ENCODE assay signal across 1 cellular context in the genomic region with DNA sequence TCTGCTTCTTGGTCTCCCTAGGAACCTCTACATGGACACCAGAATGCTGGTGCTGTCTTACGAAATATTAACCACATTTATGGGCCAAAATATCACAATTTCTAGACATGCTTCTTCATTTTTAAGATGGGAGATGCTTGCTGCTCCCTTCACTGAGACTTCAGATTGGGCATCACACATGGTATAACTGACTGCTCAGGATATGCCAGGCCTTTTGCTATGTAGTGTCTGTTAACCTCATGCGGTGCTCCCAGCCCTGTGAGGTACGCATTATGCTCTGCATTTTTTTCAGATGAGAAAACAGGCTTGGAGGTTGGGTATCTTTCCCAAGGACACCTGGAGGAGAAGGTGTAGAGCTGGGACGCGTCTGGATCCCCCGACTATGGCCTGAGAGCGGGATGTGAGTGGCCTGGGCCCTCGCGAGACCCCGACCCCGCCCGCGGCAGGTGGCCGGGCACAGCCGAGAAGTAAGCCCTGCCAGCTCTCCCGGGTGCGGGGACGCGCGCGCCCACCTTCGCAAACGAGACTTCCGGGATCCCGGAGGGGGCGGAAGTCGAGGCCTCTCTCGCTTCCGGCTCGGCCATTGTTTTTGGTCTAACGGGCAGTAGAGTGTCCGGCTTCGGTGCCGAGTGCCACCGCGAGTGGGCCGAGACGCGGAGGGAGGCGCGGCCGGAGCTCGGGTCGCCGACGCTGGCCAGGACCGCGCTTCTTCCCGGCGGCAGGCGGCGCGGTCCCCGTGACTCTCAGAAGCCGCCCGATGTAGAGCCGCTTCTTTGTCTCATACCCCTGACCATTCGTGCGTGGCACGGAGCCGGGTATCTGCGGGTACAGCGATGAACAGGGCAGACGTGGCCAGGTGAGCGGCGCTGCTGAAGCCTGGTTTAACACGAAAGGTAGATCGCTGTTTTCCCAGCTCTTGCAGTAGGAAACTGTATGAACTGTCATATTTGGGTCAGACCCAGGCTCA.
TF ChIP-seq lines count a peak whose summit lies in the region.

Gene ZKSCAN7, plus strand, starts transcription at position 568 of the 967 bp plus-strand sequence. CDS start 1,855 bp downstream, outside the sequence.

TF ChIP-seq in HepG2, 621 proteins besides CTCF, POLR2A, EP300 and RAD21 (continued from another document and continues in another):
- TF ChIP-seq STAG1 (CRISPR knock-in tag; IDR thresholded peaks at IDR 0.05) = no peak
- no peak for TF ChIP-seq NONO (IDR thresholded peaks at IDR 0.05)
- TF ChIP-seq NONO (CRISPR knock-in tag; conservative IDR thresholded peaks at IDR 0.05) = no peak
- TF ChIP-seq ZNF501 (CRISPR knock-in tag; IDR thresholded peaks at IDR 0.05) = peak; percentile 40
- no peak for TF ChIP-seq FOXK1 (CRISPR knock-in tag; IDR thresholded peaks at IDR 0.05; ENCODE audit: borderline replicate concordance, low read depth)
- no peak for TF ChIP-seq ZNF569 (CRISPR knock-in tag; IDR thresholded peaks at IDR 0.05; ENCODE audit: borderline replicate concordance)
- TF ChIP-seq EHMT2 (IDR thresholded peaks at IDR 0.05; ENCODE audit: borderline replicate concordance, low read depth, low read length) = peak; percentile 86
- no peak for TF ChIP-seq ZFP36L2 (CRISPR knock-in tag; IDR thresholded peaks at IDR 0.05)
- TF ChIP-seq RERE (CRISPR knock-in tag; IDR thresholded peaks at IDR 0.05; ENCODE audit: low read depth) = no peak
- TF ChIP-seq, protein P1, sequence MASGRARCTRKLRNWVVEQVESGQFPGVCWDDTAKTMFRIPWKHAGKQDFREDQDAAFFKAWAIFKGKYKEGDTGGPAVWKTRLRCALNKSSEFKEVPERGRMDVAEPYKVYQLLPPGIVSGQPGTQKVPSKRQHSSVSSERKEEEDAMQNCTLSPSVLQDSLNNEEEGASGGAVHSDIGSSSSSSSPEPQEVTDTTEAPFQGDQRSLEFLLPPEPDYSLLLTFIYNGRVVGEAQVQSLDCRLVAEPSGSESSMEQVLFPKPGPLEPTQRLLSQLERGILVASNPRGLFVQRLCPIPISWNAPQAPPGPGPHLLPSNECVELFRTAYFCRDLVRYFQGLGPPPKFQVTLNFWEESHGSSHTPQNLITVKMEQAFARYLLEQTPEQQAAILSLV (CRISPR knock-in tag; IDR thresholded peaks at IDR 0.05; ENCODE audit: borderline replicate concordance) = no peak
- TF ChIP-seq, protein P2, sequence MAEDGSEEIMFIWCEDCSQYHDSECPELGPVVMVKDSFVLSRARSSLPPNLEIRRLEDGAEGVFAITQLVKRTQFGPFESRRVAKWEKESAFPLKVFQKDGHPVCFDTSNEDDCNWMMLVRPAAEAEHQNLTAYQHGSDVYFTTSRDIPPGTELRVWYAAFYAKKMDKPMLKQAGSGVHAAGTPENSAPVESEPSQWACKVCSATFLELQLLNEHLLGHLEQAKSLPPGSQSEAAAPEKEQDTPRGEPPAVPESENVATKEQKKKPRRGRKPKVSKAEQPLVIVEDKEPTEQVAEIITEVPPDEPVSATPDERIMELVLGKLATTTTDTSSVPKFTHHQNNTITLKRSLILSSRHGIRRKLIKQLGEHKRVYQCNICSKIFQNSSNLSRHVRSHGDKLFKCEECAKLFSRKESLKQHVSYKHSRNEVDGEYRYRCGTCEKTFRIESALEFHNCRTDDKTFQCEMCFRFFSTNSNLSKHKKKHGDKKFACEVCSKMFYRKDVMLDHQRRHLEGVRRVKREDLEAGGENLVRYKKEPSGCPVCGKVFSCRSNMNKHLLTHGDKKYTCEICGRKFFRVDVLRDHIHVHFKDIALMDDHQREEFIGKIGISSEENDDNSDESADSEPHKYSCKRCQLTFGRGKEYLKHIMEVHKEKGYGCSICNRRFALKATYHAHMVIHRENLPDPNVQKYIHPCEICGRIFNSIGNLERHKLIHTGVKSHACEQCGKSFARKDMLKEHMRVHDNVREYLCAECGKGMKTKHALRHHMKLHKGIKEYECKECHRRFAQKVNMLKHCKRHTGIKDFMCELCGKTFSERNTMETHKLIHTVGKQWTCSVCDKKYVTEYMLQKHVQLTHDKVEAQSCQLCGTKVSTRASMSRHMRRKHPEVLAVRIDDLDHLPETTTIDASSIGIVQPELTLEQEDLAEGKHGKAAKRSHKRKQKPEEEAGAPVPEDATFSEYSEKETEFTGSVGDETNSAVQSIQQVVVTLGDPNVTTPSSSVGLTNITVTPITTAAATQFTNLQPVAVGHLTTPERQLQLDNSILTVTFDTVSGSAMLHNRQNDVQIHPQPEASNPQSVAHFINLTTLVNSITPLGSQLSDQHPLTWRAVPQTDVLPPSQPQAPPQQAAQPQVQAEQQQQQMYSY (CRISPR knock-in tag; IDR thresholded peaks at IDR 0.05) = no peak
- peak; percentile 53; the same call in 1 of the 2 replicates for TF ChIP-seq ZNF556 (CRISPR knock-in tag; IDR thresholded peaks at IDR 0.05; ENCODE audit: borderline replicate concordance)
- TF ChIP-seq FOSL2 (CRISPR knock-in tag; IDR thresholded peaks at IDR 0.05) = no peak
- TF ChIP-seq SYNCRIP (IDR thresholded peaks at IDR 0.05; ENCODE audit: insufficient read depth, low read depth, low read length) = no peak
- TF ChIP-seq ZNF101 (CRISPR knock-in tag; IDR thresholded peaks at IDR 0.05; ENCODE audit: borderline replicate concordance, low read depth) = no peak
- no peak for TF ChIP-seq XRCC5 (optimal IDR thresholded peaks at IDR 0.05; ENCODE audit: low read length)
- TF ChIP-seq HIC2 (CRISPR knock-in tag; IDR thresholded peaks at IDR 0.05; ENCODE audit: low read depth) = 0 out of 2 replicates have a peak, but pooled peaks have one; percentile 34
- TF ChIP-seq ZNF567 (CRISPR knock-in tag; IDR thresholded peaks at IDR 0.05; ENCODE audit: borderline replicate concordance) = no peak
- no peak for TF ChIP-seq ZNF136 (CRISPR knock-in tag; IDR thresholded peaks at IDR 0.05; ENCODE audit: low read depth)
- no peak for TF ChIP-seq NFYC (CRISPR knock-in tag; IDR thresholded peaks at IDR 0.05)
- no peak for TF ChIP-seq TBP (CRISPR knock-in tag; IDR thresholded peaks at IDR 0.05)
- TF ChIP-seq ETV5 (CRISPR knock-in tag; IDR thresholded peaks at IDR 0.05; ENCODE audit: borderline replicate concordance) = peak; percentile 62; the same call in 1 of the 2 replicates
- no peak for TF ChIP-seq MTA1 (CRISPR knock-in tag; IDR thresholded peaks at IDR 0.05; ENCODE audit: borderline replicate concordance)
- TF ChIP-seq BCLAF1 (IDR thresholded peaks at IDR 0.05) = no peak
- no peak for TF ChIP-seq ZIK1 (CRISPR knock-in tag; IDR thresholded peaks at IDR 0.05; ENCODE audit: borderline replicate concordance, low read depth)
- TF ChIP-seq DR1 (CRISPR knock-in tag; IDR thresholded peaks at IDR 0.05) = no peak; the same call in 1 of the 2 replicates
- no peak for TF ChIP-seq DNMT3B (CRISPR knock-in tag; conservative IDR thresholded peaks at IDR 0.05)
- no peak for TF ChIP-seq MYPOP (CRISPR knock-in tag; IDR thresholded peaks at IDR 0.05)
- TF ChIP-seq, protein P3, sequence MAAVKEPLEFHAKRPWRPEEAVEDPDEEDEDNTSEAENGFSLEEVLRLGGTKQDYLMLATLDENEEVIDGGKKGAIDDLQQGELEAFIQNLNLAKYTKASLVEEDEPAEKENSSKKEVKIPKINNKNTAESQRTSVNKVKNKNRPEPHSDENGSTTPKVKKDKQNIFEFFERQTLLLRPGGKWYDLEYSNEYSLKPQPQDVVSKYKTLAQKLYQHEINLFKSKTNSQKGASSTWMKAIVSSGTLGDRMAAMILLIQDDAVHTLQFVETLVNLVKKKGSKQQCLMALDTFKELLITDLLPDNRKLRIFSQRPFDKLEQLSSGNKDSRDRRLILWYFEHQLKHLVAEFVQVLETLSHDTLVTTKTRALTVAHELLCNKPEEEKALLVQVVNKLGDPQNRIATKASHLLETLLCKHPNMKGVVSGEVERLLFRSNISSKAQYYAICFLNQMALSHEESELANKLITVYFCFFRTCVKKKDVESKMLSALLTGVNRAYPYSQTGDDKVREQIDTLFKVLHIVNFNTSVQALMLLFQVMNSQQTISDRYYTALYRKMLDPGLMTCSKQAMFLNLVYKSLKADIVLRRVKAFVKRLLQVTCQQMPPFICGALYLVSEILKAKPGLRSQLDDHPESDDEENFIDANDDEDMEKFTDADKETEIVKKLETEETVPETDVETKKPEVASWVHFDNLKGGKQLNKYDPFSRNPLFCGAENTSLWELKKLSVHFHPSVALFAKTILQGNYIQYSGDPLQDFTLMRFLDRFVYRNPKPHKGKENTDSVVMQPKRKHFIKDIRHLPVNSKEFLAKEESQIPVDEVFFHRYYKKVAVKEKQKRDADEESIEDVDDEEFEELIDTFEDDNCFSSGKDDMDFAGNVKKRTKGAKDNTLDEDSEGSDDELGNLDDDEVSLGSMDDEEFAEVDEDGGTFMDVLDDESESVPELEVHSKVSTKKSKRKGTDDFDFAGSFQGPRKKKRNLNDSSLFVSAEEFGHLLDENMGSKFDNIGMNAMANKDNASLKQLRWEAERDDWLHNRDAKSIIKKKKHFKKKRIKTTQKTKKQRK (IDR thresholded peaks at IDR 0.05; ENCODE audit: low read length) = no peak
- TF ChIP-seq FOXP1 (IDR thresholded peaks at IDR 0.05) = no peak
- TF ChIP-seq FOXP1 (CRISPR knock-in tag; IDR thresholded peaks at IDR 0.05) = no peak
- TF ChIP-seq ZNF704 (CRISPR knock-in tag; IDR thresholded peaks at IDR 0.05; ENCODE audit: borderline replicate concordance) = no peak
